Comparison of ENCODE assay signal across 32 cellular contexts in the genomic region with DNA sequence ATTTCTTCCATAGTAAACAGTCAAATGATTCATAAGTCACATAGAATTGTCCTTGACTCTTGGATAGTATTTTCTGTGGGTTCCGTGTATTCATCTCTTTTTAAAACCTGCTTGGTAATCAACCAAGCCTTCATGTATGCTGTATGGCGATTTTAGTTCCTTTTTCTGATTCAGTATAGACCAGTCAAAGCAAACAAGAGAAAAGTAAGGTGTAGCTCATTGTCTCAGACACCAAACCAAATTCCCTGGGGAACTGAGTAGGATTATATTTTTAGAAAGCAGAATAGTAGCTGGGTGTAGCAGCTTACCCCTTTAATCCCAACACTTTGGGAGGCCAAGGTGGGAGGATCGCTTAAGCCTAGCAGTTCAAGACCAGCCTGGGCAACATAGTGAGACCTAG.
"Had no signal": no experiment of that assay in that cellular context is flagged by ENCODE, and none has a peak within 500 bp of the region (broad histone marks: within the 10 kb centered on the region; RNA-seq: fewer than 3 reads in every experiment).

No MANE protein-coding gene starts in this region.

- H3K27ac Mint-ChIP-seq: activated B cell treated with CpG ODN at 0.5 μM for 24 hours; activated CD4-positive, alpha-beta memory T cell treated with anti-CD3 and anti-CD28 coated beads for 36 hours; activated naive CD4-positive, alpha-beta T cell treated with anti-CD3 and anti-CD28 coated beads for 36 hours; activated naive CD4-positive, alpha-beta T cell treated with anti-CD3 and anti-CD28 coated beads, Interleukin-2, amount 50 U/mL, for 72 hours; activated T-helper 1 cell treated with anti-CD3 and anti-CD28 coated beads, Interleukin-12 subunit alpha, Interleukin-12 subunit beta, Interleukin-2, Interleukin-4 antibody, amounts not matched to agents 30 ng/mL and 10 ng/mL and 1 ng/mL, durations not matched to agents 14 hours and 24 hours and 36 hours; T-cell had no signal

- H3K36me3 ChIP-seq: adrenal gland, breast epithelium, Peyer's patch, SJSA1 had no signal

- H3K27me3 Mint-ChIP-seq: activated B cell treated with CpG ODN at 0.5 μM for 24 hours; activated CD4-positive, alpha-beta memory T cell treated with anti-CD3 and anti-CD28 coated beads for 36 hours; T-cell had no signal

- DNase-seq: activated B cell treated with CpG ODN at 0.5 μM for 24 hours; activated CD4-positive, alpha-beta memory T cell treated with anti-CD3 and anti-CD28 coated beads for 36 hours; activated CD4-positive, alpha-beta T cell treated with anti-CD3 and anti-CD28 coated beads for 4 hours; activated CD4-positive, alpha-beta T cell treated with anti-CD3 and anti-CD28 coated beads, Interleukin-2, amount 50 U/mL, for 1 hour; activated CD4-positive, CD25-positive, alpha-beta regulatory T cell treated with anti-CD3 and anti-CD28 coated beads, Interleukin-2, amount 50 U/mL, for 72 hours; activated CD8-positive, alpha-beta memory T cell treated with anti-CD3 and anti-CD28 coated beads, Interleukin-2, amount 50 U/mL, for 4 hours; activated gamma-delta T cell treated with Interleukin-2 at 50 U/mL for 16 hours; activated naive CD4-positive, alpha-beta T cell treated with anti-CD3 and anti-CD28 coated beads for 36 hours; activated T-cell treated with anti-CD3 and anti-CD28 coated beads for 4 hours; activated T-cell treated with anti-CD3 and anti-CD28 coated beads, Interleukin-2, amount 50 U/mL, for 4 hours; adrenal gland; body of pancreas; NCI-H1105; NCI-H1417 treated with DMSO at 0.1 percent for 48 hours; NCI-H187 treated with DMSO at 0.1 percent for 48 hours; NCI-H2081 treated with DMSO at 0.1 percent for 48 hours; NCI-H345; NCI-H524 treated with DMSO at 0.1 percent for 48 hours; PC-3; Peyer's patch; RPMI8226; SHP77 treated with DMSO at 0.1 percent for 48 hours; SK-N-SH; T-cell; T-helper 2 cell; T-helper 9 cell had no signal

- H3K4me3 Mint-ChIP-seq: activated B cell treated with CpG ODN at 0.5 μM for 24 hours; activated CD4-positive, alpha-beta memory T cell treated with anti-CD3 and anti-CD28 coated beads for 36 hours; activated naive CD4-positive, alpha-beta T cell treated with anti-CD3 and anti-CD28 coated beads for 36 hours; activated T-cell treated with anti-CD3 and anti-CD28 coated beads, Interleukin-2, amount 50 U/mL, for 4 hours; activated T-helper 1 cell treated with anti-CD3 and anti-CD28 coated beads, Interleukin-12 subunit alpha, Interleukin-12 subunit beta, Interleukin-2, Interleukin-4 antibody, amounts not matched to agents 30 ng/mL and 10 ng/mL and 1 ng/mL, durations not matched to agents 14 hours and 24 hours and 36 hours; T-cell had no signal

- H3K4me2 ChIP-seq: SK-N-SH had no signal

- H3K27me3 ChIP-seq: adrenal gland, body of pancreas, breast epithelium, Peyer's patch, SJSA1 had no signal

- H3K9me3 ChIP-seq: adrenal gland, body of pancreas, breast epithelium, Peyer's patch, SJSA1, SK-N-SH had no signal

- H3K4me1 ChIP-seq: adrenal gland, body of pancreas, breast epithelium, Peyer's patch, SJSA1 had no signal

- H3K9me3 Mint-ChIP-seq: activated B cell treated with CpG ODN at 0.5 μM for 24 hours; activated CD4-positive, alpha-beta memory T cell treated with anti-CD3 and anti-CD28 coated beads for 36 hours; activated naive CD4-positive, alpha-beta T cell treated with anti-CD3 and anti-CD28 coated beads for 36 hours; activated T-cell treated with anti-CD3 and anti-CD28 coated beads, Interleukin-2, amount 50 U/mL, for 4 hours; activated T-helper 1 cell treated with anti-CD3 and anti-CD28 coated beads, Interleukin-12 subunit alpha, Interleukin-12 subunit beta, Interleukin-2, Interleukin-4 antibody, amounts not matched to agents 30 ng/mL and 10 ng/mL and 1 ng/mL, durations not matched to agents 14 hours and 24 hours and 36 hours; T-cell had no signal

- H3K9ac ChIP-seq: SK-N-SH had no signal

- H3K9me2 ChIP-seq: SK-N-SH had no signal

- FAIRE-seq: astrocyte had no signal

- ATAC-seq: activated naive CD4-positive, alpha-beta T cell treated with anti-CD3 and anti-CD28 coated beads, Interleukin-2, amount 50 U/mL, for 72 hours; activated T-cell treated with anti-CD3 and anti-CD28 coated beads, Interleukin-2, amount 50 U/mL, for 4 hours; body of pancreas; PC-3; T-cell had no signal

- H3K4me3 ChIP-seq: adrenal gland, body of pancreas, breast epithelium, Peyer's patch, SJSA1 had no signal

- H3K27ac ChIP-seq: adrenal gland, body of pancreas, breast epithelium, Peyer's patch, SJSA1, VCaP had no signal
